Comparison of ENCODE assay signal across 21 cellular contexts in genomic region chr4:66182651-66183050, GRCh38.
DNase-seq lines count a peak whose midpoint lies in the region; ATAC-seq, FAIRE-seq and TF ChIP-seq lines count a peak whose summit lies in the region.
"Had no signal": no experiment of that assay in that cellular context is flagged by ENCODE, and none has a peak within 500 bp of the region (broad histone marks: within the 10 kb centered on the region; RNA-seq: fewer than 3 reads in every experiment).

No MANE protein-coding gene starts in this region.

- intact Hi-C loops in PC-3 (cut with micrococcal nuclease): no loop called here

- POLR2A ChIA-PET in PC-3 (lab: Charles Lee; ENCODE audit: unreplicated experiment): no interaction called here
- POLR2A ChIA-PET in naive thymus-derived CD8-positive, alpha-beta T cell (lab: Charles Lee): no interaction called here

- TF ChIP-seq CTCF in D721Med (IDR thresholded peaks at IDR 0.05; ENCODE audit: insufficient read depth, missing control alignments): no peak
- no peak for TF ChIP-seq CTCF in PC-3 (conservative IDR thresholded peaks at IDR 0.05; ENCODE audit: low read depth, low read length)

- H3K27me3 Mint-ChIP-seq in naive thymus-derived CD8-positive, alpha-beta T cell: no peaks in the 10 kb centered on the region
- H3K27me3 Mint-ChIP-seq: CD4-positive, alpha-beta memory T cell had no signal

- H3K4me2 ChIP-seq in PC-3 (ENCODE audit: low read length): no peak overlapping the region
- H3K4me2 ChIP-seq: A549 had no signal

- BruUV-seq in PC-3 (replicated peaks; lab: Mats Ljungman, UMichigan): no TSS peak

- no peaks in the 10 kb centered on the region for H3K4me1 Mint-ChIP-seq in naive thymus-derived CD8-positive, alpha-beta T cell
- H3K4me1 Mint-ChIP-seq: CD4-positive, alpha-beta memory T cell had no signal

- no peak overlapping the region for H3K9ac ChIP-seq in PC-3 (ENCODE audit: low read length)

- CTCF ChIA-PET in PC-3 (lab: Charles Lee): no interaction called here

- H3K79me2 ChIP-seq in PC-3 (ENCODE audit: low read length): no peaks in the 10 kb centered on the region

- H3K9me3 ChIP-seq in PC-3 (ENCODE audit: low read length): no peaks in the 10 kb centered on the region
- H3K9me3 ChIP-seq: A549 had no signal

- H3K4me3 ChIP-seq in PC-3 (ENCODE audit: low read length): no peak overlapping the region
- H3K4me3 ChIP-seq: A549, K562 had no signal

- no peaks in the 10 kb centered on the region for H3K36me3 Mint-ChIP-seq in naive thymus-derived CD8-positive, alpha-beta T cell
- H3K36me3 Mint-ChIP-seq: CD4-positive, alpha-beta memory T cell had no signal

- H3K9me3 Mint-ChIP-seq in naive thymus-derived CD8-positive, alpha-beta T cell: peaks cover 0 to 14% (median 10%) of the 10 kb centered on the region in 9 donors

- H3K9me2 ChIP-seq in PC-3 (replicated peaks; ENCODE audit: low read length): no peaks in the 10 kb centered on the region

- peak; percentile 85 for FAIRE-seq in D721Med (lab: Jason Lieb, UNC)
- FAIRE-seq: A549, GM12892, GM18507, HTR-8/SVneo, K562 had no signal

- no peaks in the 10 kb centered on the region for H4K20me1 ChIP-seq in PC-3 (ENCODE audit: low read length)

- no peak overlapping the region for H3K4me3 Mint-ChIP-seq in naive thymus-derived CD8-positive, alpha-beta T cell
- H3K4me3 Mint-ChIP-seq: CD4-positive, alpha-beta memory T cell had no signal

- no peak overlapping the region for H3K27ac ChIP-seq in PC-3 (ENCODE audit: low read length)
- H3K27ac ChIP-seq: 22Rv1, A549, C4-2B had no signal

- H3K36me3 ChIP-seq in PC-3 (ENCODE audit: low read depth, low read length): no peaks in the 10 kb centered on the region

- no peak overlapping the region for H3K27ac Mint-ChIP-seq in naive thymus-derived CD8-positive, alpha-beta T cell
- H3K27ac Mint-ChIP-seq: CD4-positive, alpha-beta memory T cell had no signal

- H2AFZ ChIP-seq in PC-3 (ENCODE audit: low read length): no peak overlapping the region

- DNase-seq in D721Med (ENCODE audit: insufficient read length, low spot score) (no peak), HCEC 1CT (peak; percentile 17), PC-3 (peak; percentile 32), fibroblast of peridontal ligament (ENCODE audit: extremely low read depth) (peak; percentile 7)
- DNase-seq in naive thymus-derived CD8-positive, alpha-beta T cell: no peak
- DNase-seq: AML-193; CD4-positive, alpha-beta memory T cell; DMS79 treated with DMSO at 0.1 percent for 48 hours; GDM1; GOT3; H7; IMR-90 had no signal

- no peaks in the 10 kb centered on the region for H3K27me3 ChIP-seq in PC-3 (ENCODE audit: low read length)

- H3K4me1 ChIP-seq in PC-3 (ENCODE audit: insufficient read depth, low read length): peaks cover 10% of the 10 kb centered on the region
- H3K4me1 ChIP-seq: A549 had no signal

- ATAC-seq in PC-3 (no peak), HG02571 (IDR thresholded peaks at IDR 0.05; ENCODE audit: unreplicated experiment) (no peak), HG02981 (IDR thresholded peaks at IDR 0.05; ENCODE audit: unreplicated experiment) (no peak)
- no peak for ATAC-seq in naive thymus-derived CD8-positive, alpha-beta T cell
- ATAC-seq: A549, K562 had no signal

- H3F3A ChIP-seq in PC-3 (ENCODE audit: low read length, unreplicated experiment): no peaks in the 10 kb centered on the region

Comparison
In these comparisons a context has a peak if more than half of its experiments do, and no peak if none do; other contexts are left out.
1. DNase-seq: peak in HCEC 1CT (single experiment), PC-3 (single experiment) and fibroblast of peridontal ligament (single experiment); none in D721Med (single experiment) and naive thymus-derived CD8-positive, alpha-beta T cell (0 of 10).